10 cellular contexts compared by ENCODE assay signal in genomic region chr16:17395849-17396480, GRCh38.
A peak's percentile ranks its signal among the peaks of the same experiment; 100 is the strongest.
DNase-seq lines count a peak whose midpoint lies in the region; ATAC-seq, FAIRE-seq and TF ChIP-seq lines count a peak whose summit lies in the region.
"Had no signal": no experiment of that assay in that cellular context is flagged by ENCODE, and none has a peak within 500 bp of the region (broad histone marks: within the 10 kb centered on the region; RNA-seq: fewer than 3 reads in every experiment).

No MANE protein-coding gene starts in this region.

- no peak overlapping the region for H3K27ac ChIP-seq in GM23248
- no peak overlapping the region for H3K27ac ChIP-seq in GM12878 (ENCODE audit: control insufficient read depth, insufficient read depth)
- no peak overlapping the region for H3K27ac ChIP-seq in gastrocnemius medialis
- H3K27ac ChIP-seq: KMS-11 had no signal

- peak; percentile 19 for DNase-seq in GM23248
- no peak for DNase-seq in GM12878 (ENCODE audit: low read depth, low spot score)
- DNase-seq in left cardiac atrium: no peak
- DNase-seq in sciatic nerve (ENCODE audit: low spot score): no peak
- no peak for DNase-seq in gastrocnemius medialis
- DNase-seq: activated naive CD8-positive, alpha-beta T cell treated with anti-CD3 and anti-CD28 coated beads, Interleukin-2, amount 50 U/mL, for 24 hours; NCI-H2081 treated with DMSO at 0.1 percent for 48 hours had no signal

- POLR2A ChIA-PET in GM12878 (lab: Charles Lee): no interaction called here

- no peak for TF ChIP-seq RAD21 in GM12878 (IDR thresholded peaks at IDR 0.05; ENCODE audit: insufficient read depth, low read depth, low read length)

- H3K4me2 ChIP-seq in GM23248 (ENCODE audit: unreplicated experiment) (no peak overlapping the region), GM12878 (ENCODE audit: control insufficient read depth, insufficient read depth) (no peak overlapping the region)
- H3K4me2 ChIP-seq: KMS-11 had no signal

- no peak for TF ChIP-seq POLR2A in GM12878 (IDR thresholded peaks at IDR 0.05; ENCODE audit: low read depth, low read length)
- TF ChIP-seq POLR2A in gastrocnemius medialis (IDR thresholded peaks at IDR 0.05): no peak

- no peak overlapping the region for H3K9ac ChIP-seq in GM23248
- no peak overlapping the region for H3K9ac ChIP-seq in GM12878 (ENCODE audit: control insufficient read depth, insufficient read depth, low read length)
- H3K9ac ChIP-seq: KMS-11 had no signal

- ATAC-seq in GM12878 (no peak), left cardiac atrium (peak; percentile 50 to 56), sciatic nerve (peak; percentile 66), GM21360 (IDR thresholded peaks at IDR 0.05; ENCODE audit: unreplicated experiment) (no peak), gastrocnemius medialis (no peak), GM18502 (IDR thresholded peaks at IDR 0.05; ENCODE audit: poor library complexity, unreplicated experiment) (no peak)
- ATAC-seq: activated naive CD8-positive, alpha-beta T cell treated with anti-CD3 and anti-CD28 coated beads, Interleukin-2, amount 50 U/mL, for 24 hours had no signal

- intact Hi-C loops in GM12878 (cut with micrococcal nuclease; ENCODE audit: unreplicated experiment) (no loop called here), left cardiac atrium (cut with DNase I) (loop anchor here in 1 of 2 donors (5.0 kb wide), 1 partner anchor 49 kb away; no protein-coding TSS in a partner anchor), sciatic nerve (cut with DNase I) (no loop called here), gastrocnemius medialis (cut with DNase I; ENCODE audit: low total_unique reads) (no loop called here)

- H3K9me3 ChIP-seq in GM23248 (ENCODE audit: low read depth) (no peaks in the 10 kb centered on the region), GM12878 (replicated peaks; ENCODE audit: control insufficient read depth, insufficient read depth, low read length) (no peaks in the 10 kb centered on the region), gastrocnemius medialis (no peaks in the 10 kb centered on the region)

- in situ Hi-C loops in GM23248 (cut with MboI) (no loop called here), GM12878 (cut with MboI) (no loop called here), gastrocnemius medialis (cut with MboI; ENCODE audit: low sequenced_read_pairs in 4 of 4) (no loop called here)

- peaks cover 7% of the 10 kb centered on the region; the same call in 1 of the 2 replicates for H3F3A ChIP-seq in GM23248 (ENCODE audit: insufficient read depth)

- no peak for FAIRE-seq in GM12878 (lab: Jason Lieb, UNC)

- 50 to 52% methylated on average over 9 of the region's 9 CpGs for WGBS in GM23248 (ENCODE audit: low coverage in 1 of 2, low lambda C conversion rate in 2 of 2, missing lambda C conversion rate in 2 of 2), 2 experiments
- 56% methylated on average over 9 of the region's 9 CpGs for WGBS in GM12878 (ENCODE audit: insufficient coverage, insufficient replicate concordance, low lambda C conversion rate, missing lambda C conversion rate)

- peaks cover 96% of the 10 kb centered on the region for H3K79me2 ChIP-seq in GM23248 (ENCODE audit: insufficient read depth)
- no peaks in the 10 kb centered on the region for H3K79me2 ChIP-seq in GM12878 (ENCODE audit: control insufficient read depth, insufficient read depth, low read length)

- no peak for TF ChIP-seq CTCF in GM12878 (IDR thresholded peaks at IDR 0.05 in 2 of 3, conservative IDR thresholded peaks at IDR 0.05 in 1 of 3; ENCODE audit: control insufficient read depth in 2 of 3, extremely low read depth in 1 of 3, insufficient read depth in 1 of 3, low read depth in 3 of 3, low read length in 3 of 3)
- TF ChIP-seq CTCF in gastrocnemius medialis (IDR thresholded peaks at IDR 0.05 in 4 of 5, conservative IDR thresholded peaks at IDR 0.05 in 1 of 5): no peak

- no peaks in the 10 kb centered on the region for H3K36me3 ChIP-seq in GM23248 (ENCODE audit: low read depth)
- no peaks in the 10 kb centered on the region for H3K36me3 ChIP-seq in GM12878 (ENCODE audit: control insufficient read depth in 2 of 2, insufficient read depth in 2 of 2, low read length in 1 of 2)
- H3K36me3 ChIP-seq in gastrocnemius medialis: no peaks in the 10 kb centered on the region

- no peak for TF ChIP-seq EP300 in GM12878 (IDR thresholded peaks at IDR 0.05; ENCODE audit: borderline replicate concordance in 1 of 2, control insufficient read depth in 1 of 2, low read depth in 2 of 2, low read length in 2 of 2)

- RAD21 ChIA-PET in GM12878 (lab: Charles Lee; ENCODE audit: unreplicated experiment): no interaction called here

- H3K4me1 ChIP-seq in GM23248 (ENCODE audit: insufficient read depth): peaks cover 5% of the 10 kb centered on the region; the same call in 1 of the 2 replicates
- H3K4me1 ChIP-seq in GM12878 (ENCODE audit: control insufficient read depth, insufficient read depth, low read length): no peaks in the 10 kb centered on the region
- H3K4me1 ChIP-seq in gastrocnemius medialis: peaks cover 10 to 14% of the 10 kb centered on the region in 2 donors

- no peak overlapping the region for H2AFZ ChIP-seq in GM23248
- no peak overlapping the region for H2AFZ ChIP-seq in GM12878 (ENCODE audit: control insufficient read depth, low read depth, low read length)

- H4K20me1 ChIP-seq in GM23248 (ENCODE audit: insufficient read depth) (no peaks in the 10 kb centered on the region), GM12878 (ENCODE audit: control insufficient read depth, insufficient read depth) (no peaks in the 10 kb centered on the region)

- no peaks in the 10 kb centered on the region for H3K9me2 ChIP-seq in GM23248 (ENCODE audit: insufficient read depth)

- CTCF ChIA-PET in GM12878 (lab: Yijun Ruan, JAX): no interaction called here

- no TSS peak for BruUV-seq in GM12878 (replicated peaks; lab: Mats Ljungman, UMichigan)

- H3K27me3 ChIP-seq in GM23248 (replicated peaks; ENCODE audit: insufficient read depth): no peaks in the 10 kb centered on the region
- no peaks in the 10 kb centered on the region for H3K27me3 ChIP-seq in GM12878 (replicated peaks in 1 of 2; ENCODE audit: control insufficient read depth in 2 of 2, insufficient read depth in 2 of 2, low read length in 1 of 2)
- H3K27me3 ChIP-seq in gastrocnemius medialis: no peaks in the 10 kb centered on the region

- H3K4me3 ChIP-seq in GM23248: no peak overlapping the region
- no peak overlapping the region for H3K4me3 ChIP-seq in GM12878
- H3K4me3 ChIP-seq in gastrocnemius medialis: no peak overlapping the region

- SMC1A ChIA-PET in GM12878 (lab: Charles Lee; ENCODE audit: uncharacterized antibody, unreplicated experiment): interaction anchor here (1.1 to 3.2 kb wide), 2 partner anchors 14 to 17 kb away, joined by 4 to 9 read pairs; no protein-coding TSS in a partner anchor

TF ChIP-seq in GM12878, 131 proteins besides CTCF, POLR2A, EP300 and RAD21:
- TF ChIP-seq SKIL (IDR thresholded peaks at IDR 0.05; ENCODE audit: low read depth, poor library complexity, severe bottlenecking) (no peak), PKNOX1 (IDR thresholded peaks at IDR 0.05) (peak; percentile 54)

Comparison
In these comparisons a context has a peak if more than half of its experiments do, and no peak if none do; other contexts are left out.
1. ATAC-seq: peak in left cardiac atrium (2 of 2) and sciatic nerve (single experiment); none in GM12878 (single experiment), GM21360 (single experiment), gastrocnemius medialis (0 of 2) and GM18502 (single experiment).